28 cellular contexts compared by ENCODE assay signal in genomic region chr5:59081693-59082092, GRCh38.
"Had no signal": no experiment of that assay in that cellular context is flagged by ENCODE, and none has a peak within 500 bp of the region (broad histone marks: within the 10 kb centered on the region; RNA-seq: fewer than 3 reads in every experiment).

No MANE protein-coding gene starts in this region.

- H3K9me3 ChIP-seq: ascending aorta, MG63, SJCRH30 had no signal

- H3K4me3 ChIP-seq: ascending aorta, cardiac muscle cell, K562, MG63, SJCRH30, SK-N-MC had no signal

- FAIRE-seq: K562 had no signal

- H3K36me3 ChIP-seq: ascending aorta, cardiac muscle cell, MG63, SJCRH30 had no signal

- H3K4me1 ChIP-seq: ascending aorta had no signal

- ATAC-seq: activated CD8-positive, alpha-beta T cell treated with anti-CD3 and anti-CD28 coated beads for 36 hours; activated T-cell treated with anti-CD3 and anti-CD28 coated beads, Interleukin-2, amount 50 U/mL, for 72 hours; activated T-helper 17 cell treated with anti-CD3 and anti-CD28 coated beads, Interleukin-2, amount 50 U/mL, for 72 hours; K562; Panc1 had no signal

- H3K27ac ChIP-seq: ascending aorta, cardiac muscle cell, SJCRH30, SK-N-MC had no signal

- H3K27me3 ChIP-seq: ascending aorta, cardiac muscle cell, MG63, SJCRH30 had no signal

- DNase-seq: activated CD4-positive, alpha-beta T cell treated with anti-CD3 and anti-CD28 coated beads, Interleukin-2, amount 10 ng/mL, durations not matched to agents 24 days and 14 days; activated CD4-positive, alpha-beta T cell treated with anti-CD3 and anti-CD28 coated beads, Interleukin-2, amount 50 U/mL, for 4 hours; activated CD8-positive, alpha-beta T cell treated with anti-CD3 and anti-CD28 coated beads for 36 hours; activated effector memory CD4-positive, alpha-beta T cell treated with anti-CD3 and anti-CD28 coated beads, Interleukin-2, amount 50 U/mL, for 16 hours; activated naive CD4-positive, alpha-beta T cell; activated naive CD4-positive, alpha-beta T cell treated with anti-CD3 and anti-CD28 coated beads, Interleukin-2, amount 50 U/mL, for 16 hours; activated naive CD8-positive, alpha-beta T cell treated with anti-CD3 and anti-CD28 coated beads for 36 hours; activated T-cell treated with anti-CD3 and anti-CD28 coated beads, Interleukin-2, amount 50 U/mL, for 1 hour; activated T-cell treated with anti-CD3 and anti-CD28 coated beads, Interleukin-2, amount 50 U/mL, for 72 hours; amygdala; MG63; NCI-H1048; NCI-H1436 treated with DMSO at 0.1 percent for 48 hours; NCI-H1694 treated with DMSO at 0.1 percent for 48 hours; NCI-H2029; NCI-H2107; NCI-H2171; NCI-H510A; NCI-H748 treated with DMSO at 0.1 percent for 48 hours; SHP77; SJCRH30; T1000 had no signal
